ENCODE assay signal across 1 cellular context in genomic region chr22:29050457-29050856, GRCh38.
TF ChIP-seq lines count a peak whose summit lies in the region.

No MANE protein-coding gene starts in this region.

TF ChIP-seq in K562, 482 proteins besides CTCF, POLR2A, EP300 and RAD21:
- no peak for TF ChIP-seq MCM5 (IDR thresholded peaks at IDR 0.05; ENCODE audit: low read depth)
- TF ChIP-seq POLR2G (IDR thresholded peaks at IDR 0.05; ENCODE audit: low read depth, low read length), result 0 out of 2 replicates have a peak, but pooled peaks have one; percentile 4
